Comparison of ENCODE assay signal across 8 cellular contexts in genomic region chr11:85664561-85665481, GRCh38. TPM values are rescaled to one million over a fixed set of nuclear protein-coding genes. Genes with fewer than 3 reads are reported as not detected.
A peak's percentile ranks its signal among the peaks of the same experiment; 100 is the strongest.
DNase-seq lines count a peak whose midpoint lies in the region; ATAC-seq and TF ChIP-seq lines count a peak whose summit lies in the region.

CREBZF (minus strand) TSS chr11:85665129; CDS start chr11:85664875, 254 bp downstream.

- DNase-seq in NCI-H128 (lab: John Stamatoyannopoulos, UW; ENCODE audit: unreplicated experiment) (peak; percentile 95), head of caudate nucleus (peak; percentile 87 to 98 (median 96)), ovary (peak; percentile 95 to 97 (median 96)), thyroid gland (peak; percentile 90 to 93)
- peak; percentile 96 for DNase-seq in activated naive CD8-positive, alpha-beta T cell treated with anti-CD3 and anti-CD28 coated beads, Interleukin-2, amount 10 ng/mL, durations not matched to agents 7 days and 5 days

- H3K4me1 Mint-ChIP-seq in activated naive CD8-positive, alpha-beta T cell treated with anti-CD3 and anti-CD28 coated beads, Interleukin-2, amount 10 ng/mL, durations not matched to agents 7 days and 5 days = peaks cover 29% of the 10 kb centered on the region

- peak within 1 kb of the TSS; percentile 74 for H3K4me2 ChIP-seq in SU-DHL-6 (ENCODE audit: low read depth, low read length, poor library complexity, severe bottlenecking)

- peak within 1 kb of the TSS; percentile 100 for H3K9ac ChIP-seq in SU-DHL-6 (ENCODE audit: low read length)

- peak; percentile 90 for ATAC-seq in HG02678 (IDR thresholded peaks at IDR 0.05; ENCODE audit: unreplicated experiment)
- peak; percentile 78 for ATAC-seq in activated naive CD8-positive, alpha-beta T cell treated with anti-CD3 and anti-CD28 coated beads, Interleukin-2, amount 10 ng/mL, durations not matched to agents 7 days and 5 days (ENCODE audit: low read depth)

- 0% methylated on average over 62 to 70 of the region's 70 CpGs for WGBS in ovary, 3 donors
- WGBS in thyroid gland, 2 donors = 1% methylated on average over 30 to 58 of the region's 70 CpGs

- H3K9me3 Mint-ChIP-seq in activated naive CD8-positive, alpha-beta T cell treated with anti-CD3 and anti-CD28 coated beads, Interleukin-2, amount 10 ng/mL, durations not matched to agents 7 days and 5 days = no peaks in the 10 kb centered on the region

- peak; percentile 90 for TF ChIP-seq POLR2A in GM10847 (IDR thresholded peaks at IDR 0.05; ENCODE audit: extremely low read depth, insufficient read length)
- peak; percentile 98 for TF ChIP-seq POLR2A in ovary (IDR thresholded peaks at IDR 0.05)
- TF ChIP-seq POLR2A in thyroid gland (IDR thresholded peaks at IDR 0.05) = peak; percentile 94 to 98

- peaks cover 50% of the 10 kb centered on the region for H3K79me2 ChIP-seq in SU-DHL-6 (ENCODE audit: insufficient read depth, low read length)

- no peaks in the 10 kb centered on the region for H3K27me3 ChIP-seq in SU-DHL-6 (ENCODE audit: low read length)
- H3K27me3 ChIP-seq in ovary = no peaks in the 10 kb centered on the region
- no peaks in the 10 kb centered on the region for H3K27me3 ChIP-seq in thyroid gland

- TF ChIP-seq EP300 in ovary (IDR thresholded peaks at IDR 0.05) = no peak

- intact Hi-C loops in head of caudate nucleus (cut with DNase I) = loop anchor here (2.0 kb wide), 1 partner anchor 36 kb away; the partner anchor contains the start of gene TMEM126B
- intact Hi-C loops in ovary (cut with DNase I) = loop anchor here in 1 of 4 donors (5.0 kb wide), 1 partner anchor 38 kb away; the partner anchor contains the start of genes DLG2 and TMEM126B
- intact Hi-C loops in thyroid gland (cut with DNase I) = no loop called here

- peaks cover 39% of the 10 kb centered on the region for H4K20me1 ChIP-seq in SU-DHL-6 (ENCODE audit: low read depth, low read length)

- H3K36me3 ChIP-seq in SU-DHL-6 (ENCODE audit: low read length) (peaks cover 34% of the 10 kb centered on the region), ovary (no peaks in the 10 kb centered on the region), thyroid gland (no peaks in the 10 kb centered on the region)

- peak within 1 kb of the TSS; percentile 98 for H3K27ac Mint-ChIP-seq in activated naive CD8-positive, alpha-beta T cell treated with anti-CD3 and anti-CD28 coated beads, Interleukin-2, amount 10 ng/mL, durations not matched to agents 7 days and 5 days

- no peaks in the 10 kb centered on the region for H3K9me2 ChIP-seq in SU-DHL-6 (replicated peaks; ENCODE audit: insufficient read depth, low read length)

- TF ChIP-seq CTCF in SU-DHL-6 (IDR thresholded peaks at IDR 0.05; ENCODE audit: insufficient read depth, low read length, poor library complexity, severe bottlenecking) (no peak), ovary (IDR thresholded peaks at IDR 0.05) (no peak), thyroid gland (IDR thresholded peaks at IDR 0.05) (no peak)

- H3K4me3 ChIP-seq in SU-DHL-6 (ENCODE audit: insufficient read depth, low read length, poor library complexity, severe bottlenecking) (peak within 1 kb of the TSS; percentile 61), ovary (peak within 1 kb of the TSS; percentile 68), thyroid gland (replicated peaks in 1 of 3) (peak within 1 kb of the TSS; percentile 56 to 95 (median 89))

- peak within 1 kb of the TSS; percentile 82 for H2AFZ ChIP-seq in SU-DHL-6 (ENCODE audit: low read depth, low read length, severe bottlenecking)

- H3K36me3 Mint-ChIP-seq in activated naive CD8-positive, alpha-beta T cell treated with anti-CD3 and anti-CD28 coated beads, Interleukin-2, amount 10 ng/mL, durations not matched to agents 7 days and 5 days = peaks cover 30% of the 10 kb centered on the region

- no peaks in the 10 kb centered on the region for H3K9me3 ChIP-seq in SU-DHL-6 (ENCODE audit: insufficient read depth, low read length)
- H3K9me3 ChIP-seq in ovary = no peaks in the 10 kb centered on the region
- H3K9me3 ChIP-seq in thyroid gland = no peaks in the 10 kb centered on the region

- H3K27me3 Mint-ChIP-seq in activated naive CD8-positive, alpha-beta T cell treated with anti-CD3 and anti-CD28 coated beads, Interleukin-2, amount 10 ng/mL, durations not matched to agents 7 days and 5 days = peaks cover under 1% of the 10 kb centered on the region

- peak within 1 kb of the TSS; percentile 90 for H3K27ac ChIP-seq in SU-DHL-6 (ENCODE audit: low read depth, low read length)
- peak within 1 kb of the TSS; percentile 76 to 98 for H3K27ac ChIP-seq in ovary
- peak within 1 kb of the TSS; percentile 95 to 98 (median 96) for H3K27ac ChIP-seq in thyroid gland

- POLR2A ChIA-PET in activated naive CD8-positive, alpha-beta T cell treated with anti-CD3 and anti-CD28 coated beads, Interleukin-2, amount 10 ng/mL, durations not matched to agents 7 days and 5 days (lab: Charles Lee) = interaction anchor here (0.6 to 2.9 kb wide), 22 partner anchors 12 to 784 kb away, joined by 3 to 72 read pairs (median 5); partner anchors contain the start of genes CCDC83, DLG2, EED and PICALM

- H3K4me1 ChIP-seq in ovary (ENCODE audit: insufficient read depth) (peaks cover 2% of the 10 kb centered on the region), thyroid gland (peaks cover 17 to 19% of the 10 kb centered on the region in 2 donors)

- peaks cover 15% of the 10 kb centered on the region for H3F3A ChIP-seq in SU-DHL-6 (ENCODE audit: insufficient read depth)

- peak within 1 kb of the TSS; percentile 98 for H3K4me3 Mint-ChIP-seq in activated naive CD8-positive, alpha-beta T cell treated with anti-CD3 and anti-CD28 coated beads, Interleukin-2, amount 10 ng/mL, durations not matched to agents 7 days and 5 days

RNA-seq across cellular contexts. Expression of gene CREBZF, which starts in this region (rescaled TPM):
- 10 to 100 TPM; 77.7 to 78.4 TPM for total RNA-seq in activated naive CD8-positive, alpha-beta T cell treated with anti-CD3 and anti-CD28 coated beads, Interleukin-2, amount 10 ng/mL, durations not matched to agents 7 days and 5 days
- total RNA-seq in ovary (10 to 100 TPM; 44.7 to 80.8 (median 55.7) TPM), thyroid gland (100 to 1,000 TPM in 2 of 4 donors, 10 to 100 TPM in 2; 72.9 to 125 (median 106) TPM)
- 10 to 100 TPM; 36.4 to 53.6 TPM for polyA plus RNA-seq in ovary

Comparison
In these comparisons a context has a peak if more than half of its experiments do, and no peak if none do; other contexts are left out.
1. Peak in every context shown above with its lines: DNase-seq, ATAC-seq, H3K4me3 ChIP-seq and H3K27ac ChIP-seq.